ENCODE assay signal across 8 cellular contexts in genomic region chr1:31934706-31935629, GRCh38. TPM values are rescaled to one million over a fixed set of nuclear protein-coding genes. Genes with fewer than 3 reads are reported as not detected.
A peak's percentile ranks its signal among the peaks of the same experiment; 100 is the strongest.
DNase-seq lines count a peak whose midpoint lies in the region; ATAC-seq and TF ChIP-seq lines count a peak whose summit lies in the region.

No MANE protein-coding gene starts in this region.

- intact Hi-C loops in sigmoid colon (cut with DNase I), result loop anchor here (5.0 to 10.0 kb wide), 2 partner anchors 77 to 290 kb away; partner anchors contain the start of genes KHDRBS1 and PEF1

- TF ChIP-seq CTCF in sigmoid colon (IDR thresholded peaks at IDR 0.05), result no peak

- WGBS in sigmoid colon, 2 donors, result 3 to 13% methylated on average over 8 of the region's 8 CpGs

- no peaks in the 10 kb centered on the region for H3K27me3 ChIP-seq in sigmoid colon

- H3K4me3 ChIP-seq in sigmoid colon, result peak overlapping the region in 2 of 4 donors; percentile 9 to 19

- peak; percentile 37 for DNase-seq in activated T-cell treated with anti-CD3 and anti-CD28 coated beads, Interleukin-2, amount 50 U/mL, for 1 hour
- DNase-seq in activated T-cell treated with anti-CD3 and anti-CD28 coated beads for 4 hours (no peak), SW480 (ENCODE audit: low spot score) (peak; percentile 40), erythroblast (lab: John Stamatoyannopoulos, UW) (peak; percentile 31 to 54), sigmoid colon (no peak), NCI-H526 treated with DMSO at 0.1 percent for 48 hours (lab: John Stamatoyannopoulos, UW) (no peak)

- no peak for TF ChIP-seq EP300 in sigmoid colon (IDR thresholded peaks at IDR 0.05)

- H3K27ac ChIP-seq in sigmoid colon, result peak overlapping the region; percentile 72 to 97 (median 96)

- ATAC-seq in HG03521 (IDR thresholded peaks at IDR 0.05; ENCODE audit: unreplicated experiment) (no peak), HG02642 (IDR thresholded peaks at IDR 0.05; ENCODE audit: poor library complexity, unreplicated experiment) (no peak)

- H3K4me1 ChIP-seq in sigmoid colon, result peaks cover 0 to 86% (median 78%) of the 10 kb centered on the region in 4 donors

- no peaks in the 10 kb centered on the region for H3K36me3 ChIP-seq in sigmoid colon

- H3K9me3 ChIP-seq in sigmoid colon, result no peaks in the 10 kb centered on the region

- TF ChIP-seq POLR2A in erythroblast (IDR thresholded peaks at IDR 0.05; ENCODE audit: low read length) (no peak), sigmoid colon (IDR thresholded peaks at IDR 0.05) (no peak)

RNA-seq across cellular contexts. Expression of gene PTP4A2, which starts 3.2 kb away (rescaled TPM):
- 100 to 1,000 TPM; 226 to 327 (median 255) TPM for total RNA-seq in sigmoid colon
- polyA plus RNA-seq in sigmoid colon, result 100 to 1,000 TPM; 145 to 228 (median 177) TPM

Comparison
In these comparisons a context has a peak if more than half of its experiments do, and no peak if none do; other contexts are left out.
1. DNase-seq: peak in activated T-cell treated with anti-CD3 and anti-CD28 coated beads, Interleukin-2, amount 50 U/mL, for 1 hour (single experiment), SW480 (single experiment) and erythroblast (2 of 2); none in activated T-cell treated with anti-CD3 and anti-CD28 coated beads for 4 hours (single experiment), sigmoid colon (single experiment) and NCI-H526 treated with DMSO at 0.1 percent for 48 hours (single experiment).